16 cellular contexts compared by ENCODE assay signal in the genomic region with DNA sequence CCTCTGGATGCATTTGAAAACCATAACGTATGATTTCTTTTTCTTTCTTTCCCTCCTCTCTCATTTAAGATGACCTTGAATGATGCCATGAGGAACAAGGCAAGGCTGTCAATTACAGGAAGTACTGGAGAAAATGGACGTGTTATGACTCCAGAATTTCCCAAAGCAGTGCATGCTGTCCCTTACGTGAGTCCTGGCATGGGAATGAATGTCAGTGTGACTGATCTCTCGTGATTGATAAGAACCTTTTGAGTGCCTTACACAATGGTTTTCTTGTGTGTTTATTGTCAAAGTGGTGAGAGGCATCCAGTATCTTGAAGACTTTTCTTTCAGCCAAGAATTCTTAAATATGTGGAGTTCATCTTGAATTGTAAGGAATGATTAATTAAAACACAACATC.
A peak's percentile ranks its signal among the peaks of the same experiment; 100 is the strongest.
DNase-seq lines count a peak whose midpoint lies in the region; ATAC-seq and TF ChIP-seq lines count a peak whose summit lies in the region.
"Had no signal": no experiment of that assay in that cellular context is flagged by ENCODE, and none has a peak within 500 bp of the region (broad histone marks: within the 10 kb centered on the region; RNA-seq: fewer than 3 reads in every experiment).

No MANE protein-coding gene starts in this region.

- TF ChIP-seq RAD21 in neural cell (conservative IDR thresholded peaks at IDR 0.05) = no peak

- no peaks in the 10 kb centered on the region for H3K9me2 ChIP-seq in neural cell (ENCODE audit: insufficient read depth, low read length)

- H2AFZ ChIP-seq in neural cell (ENCODE audit: low read depth, low read length) = no peak overlapping the region

- peaks cover 2% of the 10 kb centered on the region for H3K4me1 Mint-ChIP-seq in endodermal cell
- H3K4me1 Mint-ChIP-seq in CD8-positive, alpha-beta T cell (ENCODE audit: low read depth) = no peaks in the 10 kb centered on the region
- no peaks in the 10 kb centered on the region for H3K4me1 Mint-ChIP-seq in activated CD4-positive, alpha-beta memory T cell treated with anti-CD3 and anti-CD28 coated beads, Interleukin-2, amount 10 ng/mL, durations not matched to agents 7 days and 5 days
- H3K4me1 Mint-ChIP-seq: CD14-positive monocyte had no signal

- no peaks in the 10 kb centered on the region for H3K9me3 Mint-ChIP-seq in endodermal cell
- peaks cover 4% of the 10 kb centered on the region for H3K9me3 Mint-ChIP-seq in CD8-positive, alpha-beta T cell
- H3K9me3 Mint-ChIP-seq in activated CD4-positive, alpha-beta memory T cell treated with anti-CD3 and anti-CD28 coated beads, Interleukin-2, amount 10 ng/mL, durations not matched to agents 7 days and 5 days = peaks cover 7% of the 10 kb centered on the region

- no peaks in the 10 kb centered on the region for H3K4me1 ChIP-seq in endodermal cell (ENCODE audit: control insufficient read depth, insufficient read depth, low read length)
- H3K4me1 ChIP-seq in CD8-positive, alpha-beta T cell (ENCODE audit: insufficient read depth, low read length) = no peaks in the 10 kb centered on the region

- POLR2A ChIA-PET in CD8-positive, alpha-beta T cell (lab: Charles Lee) = no interaction called here
- POLR2A ChIA-PET in activated CD4-positive, alpha-beta memory T cell treated with anti-CD3 and anti-CD28 coated beads, Interleukin-2, amount 10 ng/mL, durations not matched to agents 7 days and 5 days (lab: Charles Lee) = no interaction called here

- CTCF ChIA-PET in CD8-positive, alpha-beta T cell (lab: Charles Lee) = no interaction called here
- CTCF ChIA-PET in activated CD4-positive, alpha-beta memory T cell treated with anti-CD3 and anti-CD28 coated beads, Interleukin-2, amount 10 ng/mL, durations not matched to agents 7 days and 5 days (lab: Charles Lee) = no interaction called here

- H3K27ac Mint-ChIP-seq in endodermal cell = no peak overlapping the region
- no peak overlapping the region for H3K27ac Mint-ChIP-seq in CD8-positive, alpha-beta T cell
- no peak overlapping the region for H3K27ac Mint-ChIP-seq in activated CD4-positive, alpha-beta memory T cell treated with anti-CD3 and anti-CD28 coated beads, Interleukin-2, amount 10 ng/mL, durations not matched to agents 7 days and 5 days

- H3K36me3 ChIP-seq in endodermal cell (ENCODE audit: control insufficient read depth, insufficient read depth, low read length) (no peaks in the 10 kb centered on the region), neural cell (ENCODE audit: insufficient read depth, low read length) (peaks cover 37% of the 10 kb centered on the region)
- no peaks in the 10 kb centered on the region for H3K36me3 ChIP-seq in CD8-positive, alpha-beta T cell (ENCODE audit: insufficient read depth, low read length)
- H3K36me3 ChIP-seq: HAP-1 had no signal

- H3K27me3 ChIP-seq in endodermal cell (ENCODE audit: control insufficient read depth, insufficient read depth, low read length, poor library complexity, severe bottlenecking) (no peaks in the 10 kb centered on the region), neural cell (ENCODE audit: insufficient read depth, low read depth, low read length) (no peaks in the 10 kb centered on the region)
- no peaks in the 10 kb centered on the region for H3K27me3 ChIP-seq in CD8-positive, alpha-beta T cell (ENCODE audit: insufficient read depth, low read length)

- H3K27me3 Mint-ChIP-seq in endodermal cell (ENCODE audit: insufficient read depth) = no peaks in the 10 kb centered on the region
- H3K27me3 Mint-ChIP-seq in CD8-positive, alpha-beta T cell (ENCODE audit: low read depth) = no peaks in the 10 kb centered on the region
- H3K27me3 Mint-ChIP-seq in activated CD4-positive, alpha-beta memory T cell treated with anti-CD3 and anti-CD28 coated beads, Interleukin-2, amount 10 ng/mL, durations not matched to agents 7 days and 5 days = no peaks in the 10 kb centered on the region

- peak; percentile 9 for DNase-seq in DMS79 treated with DMSO at 0.1 percent for 48 hours (lab: John Stamatoyannopoulos, UW)
- DNase-seq in DMS79 (lab: John Stamatoyannopoulos, UW) = no peak
- DNase-seq in endodermal cell = no peak
- DNase-seq in CD8-positive, alpha-beta T cell = no peak
- DNase-seq in activated CD4-positive, alpha-beta memory T cell treated with anti-CD3 and anti-CD28 coated beads, Interleukin-2, amount 10 ng/mL, durations not matched to agents 7 days and 5 days = no peak
- DNase-seq in NCI-H187 treated with DMSO at 0.1 percent for 48 hours (lab: John Stamatoyannopoulos, UW) = no peak
- DNase-seq: Calu3, DND-41, GDM1, GOT3 had no signal

- H3K4me2 ChIP-seq in neural cell (ENCODE audit: low read length) = no peak overlapping the region

- H3K9ac ChIP-seq in endodermal cell (ENCODE audit: extremely low read depth, low read length, poor library complexity, severe bottlenecking) (no peak overlapping the region), neural cell (ENCODE audit: low read length) (no peak overlapping the region)

- no peak overlapping the region for H3K4me3 Mint-ChIP-seq in endodermal cell
- H3K4me3 Mint-ChIP-seq in CD8-positive, alpha-beta T cell = no peak overlapping the region
- no peak overlapping the region for H3K4me3 Mint-ChIP-seq in activated CD4-positive, alpha-beta memory T cell treated with anti-CD3 and anti-CD28 coated beads, Interleukin-2, amount 10 ng/mL, durations not matched to agents 7 days and 5 days
- H3K4me3 Mint-ChIP-seq: CD14-positive monocyte had no signal

- WGBS in endodermal cell (ENCODE audit: insufficient coverage in 1 of 2, insufficient read length in 1 of 2), 2 experiments = 86 to 89% methylated on average over 3 to 4 of the region's 4 CpGs

- H3F3A ChIP-seq in neural cell (ENCODE audit: insufficient read depth, low read length, poor library complexity, severe bottlenecking) = no peaks in the 10 kb centered on the region

- intact Hi-C loops in CD8-positive, alpha-beta T cell (cut with DNase I, micrococcal nuclease) = no loop called here

- no peak for TF ChIP-seq EP300 in neural cell (conservative IDR thresholded peaks at IDR 0.05; ENCODE audit: poor library complexity, severe bottlenecking)

- TF ChIP-seq CTCF in endodermal cell (conservative IDR thresholded peaks at IDR 0.05) = no peak
- no peak for TF ChIP-seq CTCF in neural cell (IDR thresholded peaks at IDR 0.05; ENCODE audit: poor library complexity, severe bottlenecking)
- no peak for TF ChIP-seq CTCF in CD8-positive, alpha-beta T cell (IDR thresholded peaks at IDR 0.05)

- H3K4me3 ChIP-seq in endodermal cell (ENCODE audit: low read length) (no peak overlapping the region), neural cell (ENCODE audit: low read length) (no peak overlapping the region)
- no peak overlapping the region for H3K4me3 ChIP-seq in CD8-positive, alpha-beta T cell (ENCODE audit: low read depth, low read length)
- H3K4me3 ChIP-seq: HAP-1 had no signal

- ATAC-seq in CD8-positive, alpha-beta T cell = no peak
- no peak for ATAC-seq in HG03280 (IDR thresholded peaks at IDR 0.05; ENCODE audit: unreplicated experiment)

- no peaks in the 10 kb centered on the region for H3K79me2 ChIP-seq in neural cell (replicated peaks; ENCODE audit: insufficient read depth, low read length)

- H3K9me3 ChIP-seq in endodermal cell (ENCODE audit: control insufficient read depth, low read length) = no peaks in the 10 kb centered on the region
- H3K9me3 ChIP-seq in neural cell (ENCODE audit: low read length) = no peaks in the 10 kb centered on the region
- H3K9me3 ChIP-seq in CD8-positive, alpha-beta T cell (ENCODE audit: low read length) = no peaks in the 10 kb centered on the region
- H3K9me3 ChIP-seq: HAP-1 had no signal

- no peaks in the 10 kb centered on the region for H4K20me1 ChIP-seq in neural cell (ENCODE audit: insufficient read depth)

- H3K27ac ChIP-seq in endodermal cell (ENCODE audit: low read depth, low read length) (peak overlapping the region; percentile 51), neural cell (ENCODE audit: low read length) (no peak overlapping the region)
- H3K27ac ChIP-seq in CD8-positive, alpha-beta T cell (ENCODE audit: low read depth, low read length) = no peak overlapping the region
- H3K27ac ChIP-seq: 22Rv1, HL-60 had no signal

- no peaks in the 10 kb centered on the region for H3K36me3 Mint-ChIP-seq in endodermal cell (ENCODE audit: low read depth)
- H3K36me3 Mint-ChIP-seq in CD8-positive, alpha-beta T cell = no peaks in the 10 kb centered on the region
- no peaks in the 10 kb centered on the region for H3K36me3 Mint-ChIP-seq in activated CD4-positive, alpha-beta memory T cell treated with anti-CD3 and anti-CD28 coated beads, Interleukin-2, amount 10 ng/mL, durations not matched to agents 7 days and 5 days (ENCODE audit: low read depth)
- H3K36me3 Mint-ChIP-seq: CD14-positive monocyte had no signal

TF ChIP-seq in neural cell, 6 proteins besides CTCF, POLR2A, EP300 and RAD21:
- TF ChIP-seq POLR2AphosphoS5 (IDR thresholded peaks at IDR 0.05) (peak; percentile 7), MXI1 (conservative IDR thresholded peaks at IDR 0.05; ENCODE audit: poor library complexity, severe bottlenecking) (no peak), SMC3 (conservative IDR thresholded peaks at IDR 0.05; ENCODE audit: poor library complexity) (no peak)
